ENCODE assay signal across 10 cellular contexts in genomic region chr11:86174101-86175046, GRCh38.
A peak's percentile ranks its signal among the peaks of the same experiment; 100 is the strongest.
DNase-seq lines count a peak whose midpoint lies in the region; TF ChIP-seq lines count a peak whose summit lies in the region.
"Had no signal": no experiment of that assay in that cellular context is flagged by ENCODE, and none has a peak within 500 bp of the region (broad histone marks: within the 10 kb centered on the region; RNA-seq: fewer than 3 reads in every experiment).

No MANE protein-coding gene starts in this region.

- TF ChIP-seq CTCF in left ventricle myocardium inferior (IDR thresholded peaks at IDR 0.05; ENCODE audit: borderline replicate concordance) (no peak), OCI-LY7 (conservative IDR thresholded peaks at IDR 0.05; ENCODE audit: low read length) (no peak)

- no peak overlapping the region for H3K4me2 ChIP-seq in OCI-LY7 (ENCODE audit: low read length)

- POLR2A ChIA-PET in OCI-LY7 (lab: Charles Lee) = interaction anchor here (1.1 kb wide), 1 partner anchor 20 kb away, joined by 4 read pairs; no protein-coding TSS in a partner anchor

- H2AFZ ChIP-seq in OCI-LY7 (ENCODE audit: low read length) = no peak overlapping the region

- H3K4me3 ChIP-seq in left ventricle myocardium inferior (no peak overlapping the region), skin epidermis (no peak overlapping the region), OCI-LY7 (ENCODE audit: low read depth, low read length, poor library complexity, severe bottlenecking) (no peak overlapping the region)

- intact Hi-C loops in left ventricle myocardium inferior (cut with micrococcal nuclease) = no loop called here
- intact Hi-C loops in OCI-LY7 (cut with micrococcal nuclease; ENCODE audit: unreplicated experiment) = no loop called here

- no peaks in the 10 kb centered on the region for H3K9me2 ChIP-seq in OCI-LY7 (ENCODE audit: insufficient read depth, low read length)

- no peaks in the 10 kb centered on the region for H3K27me3 ChIP-seq in left ventricle myocardium inferior (ENCODE audit: low read depth)

- CTCF ChIA-PET in OCI-LY7 (lab: Charles Lee; ENCODE audit: unreplicated experiment) = interaction anchor here (0.6 kb wide), 1 partner anchor 116 kb away, joined by 3 read pairs; no protein-coding TSS in a partner anchor

- DNase-seq in H4 (ENCODE audit: low spot score) (peak; percentile 73), amniotic stem cell (lab: John Stamatoyannopoulos, UW) (peak; percentile 99), left ventricle myocardium inferior (peak; percentile 77), OCI-LY7 (ENCODE audit: low spot score) (no peak), activated gamma-delta T cell (lab: John Stamatoyannopoulos, UW) (no peak), HT-29 (ENCODE audit: low spot score) (no peak), GDM1 (lab: John Stamatoyannopoulos, UW) (no peak)
- DNase-seq: activated gamma-delta T cell treated with Interleukin-2 at 50 U/mL for 16 hours, NCI-H1417 had no signal

- H3K9me3 ChIP-seq in left ventricle myocardium inferior (replicated peaks) = no peaks in the 10 kb centered on the region
- no peaks in the 10 kb centered on the region for H3K9me3 ChIP-seq in OCI-LY7 (ENCODE audit: low read length)

- H3K27ac ChIP-seq in left ventricle myocardium inferior (replicated peaks) (peak overlapping the region; percentile 80), skin epidermis (peak overlapping the region in 20 of 21 experiments; percentile 1 to 89 (median 75)), OCI-LY7 (ENCODE audit: low read depth, low read length, poor library complexity, severe bottlenecking) (no peak overlapping the region)

- H3K79me2 ChIP-seq in OCI-LY7 (ENCODE audit: insufficient read depth, low read depth, low read length) = no peaks in the 10 kb centered on the region

- H3K36me3 ChIP-seq in left ventricle myocardium inferior (no peaks in the 10 kb centered on the region), OCI-LY7 (ENCODE audit: insufficient read depth, low read length) (no peaks in the 10 kb centered on the region)

- H4K20me1 ChIP-seq in OCI-LY7 (ENCODE audit: insufficient read depth, low read length) = no peaks in the 10 kb centered on the region

- BruUV-seq in OCI-LY7 (replicated peaks; lab: Mats Ljungman, UMichigan) = no TSS peak

- H3K4me1 ChIP-seq in left ventricle myocardium inferior = peaks cover 66% of the 10 kb centered on the region
- no peaks in the 10 kb centered on the region for H3K4me1 ChIP-seq in OCI-LY7 (ENCODE audit: insufficient read depth, low read length, poor library complexity, severe bottlenecking)

Comparison
In these comparisons a context has a peak if more than half of its experiments do, and no peak if none do; other contexts are left out.
1. DNase-seq: peak in H4 (single experiment), amniotic stem cell (single experiment) and left ventricle myocardium inferior (single experiment); none in OCI-LY7 (single experiment), activated gamma-delta T cell (single experiment), HT-29 (single experiment) and GDM1 (single experiment).